Comparison of ENCODE assay signal across 9 cellular contexts in the genomic region with DNA sequence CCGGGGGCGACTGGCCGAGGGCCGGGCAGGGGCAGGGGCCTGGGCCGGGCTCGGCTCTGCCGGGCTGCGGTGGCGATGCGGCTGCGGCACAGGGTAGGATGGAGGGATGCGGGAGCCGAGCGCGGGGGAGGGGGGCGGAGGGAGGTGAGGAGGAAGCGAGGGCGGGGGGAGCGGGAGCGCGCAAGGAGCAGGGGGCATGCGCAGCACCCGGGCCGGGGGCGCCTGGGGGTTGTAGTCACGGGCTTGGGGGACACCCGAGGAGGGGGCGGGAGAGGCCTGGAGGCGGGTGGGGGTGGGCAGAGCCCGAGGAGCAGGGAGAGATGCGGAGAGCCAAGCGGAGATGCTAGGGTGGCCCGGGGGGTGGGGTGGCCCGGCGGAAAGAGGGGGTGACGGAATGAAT. TPM values are rescaled to one million over a fixed set of nuclear protein-coding genes. Genes with fewer than 3 reads are reported as not detected.
DNase-seq lines count a peak whose midpoint lies in the region; ATAC-seq, FAIRE-seq and TF ChIP-seq lines count a peak whose summit lies in the region.
"Had no signal": no experiment of that assay in that cellular context is flagged by ENCODE, and none has a peak within 500 bp of the region (broad histone marks: within the 10 kb centered on the region; RNA-seq: fewer than 3 reads in every experiment).

STX1B (minus strand) TSS at position 100 of the 400 bp plus-strand sequence. CDS start 242 bp downstream, outside the sequence.

- intact Hi-C loops in adrenal gland (cut with DNase I) = no loop called here

- H3K27ac ChIP-seq in adrenal gland = no peak within 1 kb of the TSS
- H3K27ac ChIP-seq: C4-2B had no signal

- H3K4me1 Mint-ChIP-seq in activated T-cell treated with anti-CD3 and anti-CD28 coated beads, Interleukin-2, amount 50 U/mL, for 4 hours (ENCODE audit: low read depth) = peaks cover 14% of the 10 kb centered on the region

- no peaks in the 10 kb centered on the region for H3K4me1 ChIP-seq in adrenal gland (replicated peaks in 1 of 2)

- peak; percentile 59 to 74 for ATAC-seq in activated T-cell treated with anti-CD3 and anti-CD28 coated beads, Interleukin-2, amount 50 U/mL, for 4 hours
- no peak for ATAC-seq in GM21423 (IDR thresholded peaks at IDR 0.05; ENCODE audit: unreplicated experiment)

- H3K9me3 Mint-ChIP-seq in activated T-cell treated with anti-CD3 and anti-CD28 coated beads, Interleukin-2, amount 50 U/mL, for 4 hours = no peaks in the 10 kb centered on the region

- H3K27me3 ChIP-seq in adrenal gland = peaks cover 19% of the 10 kb centered on the region

- DNase-seq in NCI-H345 (lab: John Stamatoyannopoulos, UW) = peak; percentile 64
- DNase-seq in NCI-H345 treated with DMSO at 0.1 percent for 48 hours (lab: John Stamatoyannopoulos, UW; ENCODE audit: unreplicated experiment) = no peak
- DNase-seq in activated T-cell treated with anti-CD3 and anti-CD28 coated beads, Interleukin-2, amount 50 U/mL, for 4 hours = peak; percentile 51
- DNase-seq in frontal cortex (ENCODE audit: low spot score in 2 of 2) = peak; percentile 77 to 78
- DNase-seq in stimulated activated CD4-positive, alpha-beta T cell treated with anti-CD3 and anti-CD28 coated beads, TNF-alpha, amount 100 ng/mL, for 1 hour (ENCODE audit: low read depth in 3 of 3, low spot score in 1 of 3) = peak in 2 of 3 donors; percentile 25 to 27
- no peak for DNase-seq in adrenal gland
- no peak for DNase-seq in NCI-H526 treated with DMSO at 0.1 percent for 48 hours (lab: John Stamatoyannopoulos, UW)

- no peaks in the 10 kb centered on the region for H3K36me3 ChIP-seq in adrenal gland (replicated peaks in 1 of 2)

- no peak for TF ChIP-seq CTCF in adrenal gland (IDR thresholded peaks at IDR 0.05)

- no peak for TF ChIP-seq POLR2A in adrenal gland (IDR thresholded peaks at IDR 0.05)

- 3% methylated on average over 6 to 35 of the region's 36 CpGs; no CpG with 5 or more reads in 1 of the 4 donors for WGBS in adrenal gland, 4 donors

- no peaks in the 10 kb centered on the region for H3K36me3 Mint-ChIP-seq in activated T-cell treated with anti-CD3 and anti-CD28 coated beads, Interleukin-2, amount 50 U/mL, for 4 hours (ENCODE audit: insufficient read depth)

- peaks cover 36% of the 10 kb centered on the region for H3K27me3 Mint-ChIP-seq in activated T-cell treated with anti-CD3 and anti-CD28 coated beads, Interleukin-2, amount 50 U/mL, for 4 hours (ENCODE audit: low read depth)

- peak within 1 kb of the TSS; percentile 73 for H3K4me3 Mint-ChIP-seq in activated T-cell treated with anti-CD3 and anti-CD28 coated beads, Interleukin-2, amount 50 U/mL, for 4 hours

- no peak within 1 kb of the TSS for H3K4me3 ChIP-seq in adrenal gland

- no peaks in the 10 kb centered on the region for H3K9me3 ChIP-seq in adrenal gland (replicated peaks in 1 of 3)

- no peak for FAIRE-seq in frontal cortex (lab: Jason Lieb, UNC)

RNA-seq across cellular contexts. Expression of gene STX1B, which starts in this region (rescaled TPM):
- under 1 TPM; 0.25 to 0.69 (median 0.43) TPM for total RNA-seq in activated T-cell treated with anti-CD3 and anti-CD28 coated beads, Interleukin-2, amount 50 U/mL, for 4 hours
- total RNA-seq in frontal cortex = 11.4 TPM
- 1 to 10 TPM in 5 of 8 donors, under 1 TPM in 1, not detected in 2; 0.57 to 2.5 (median 2.0) TPM for total RNA-seq in adrenal gland
- polyA plus RNA-seq in adrenal gland = 1 to 10 TPM in 2 of 3 donors, under 1 TPM in 1; 0.71 to 5.3 (median 1.2) TPM

Comparison
In these comparisons a context has a peak if more than half of its experiments do, and no peak if none do; other contexts are left out.
1. DNase-seq: peak in NCI-H345 (single experiment), frontal cortex (2 of 2) and stimulated activated CD4-positive, alpha-beta T cell treated with anti-CD3 and anti-CD28 coated beads, TNF-alpha, amount 100 ng/mL, for 1 hour (2 of 3); none in NCI-H345 treated with DMSO at 0.1 percent for 48 hours (single experiment), adrenal gland (0 of 7) and NCI-H526 treated with DMSO at 0.1 percent for 48 hours (single experiment).
2. Peak in DNase-seq and ATAC-seq in activated T-cell treated with anti-CD3 and anti-CD28 coated beads, Interleukin-2, amount 50 U/mL, for 4 hours; RNA of the gene not detected or under 1 TPM.